Comparison of ENCODE assay signal across 1 cellular context in genomic region chr2:215479536-215480240, GRCh38.
TF ChIP-seq lines count a peak whose summit lies in the region.

No MANE protein-coding gene starts in this region.

TF ChIP-seq in HepG2, 621 proteins besides CTCF, POLR2A, EP300 and RAD21 (continued from another document and continues in another):
- TF ChIP-seq SNAPC4 (CRISPR knock-in tag; IDR thresholded peaks at IDR 0.05), result 0 out of 2 replicates have a peak, but pooled peaks have one; percentile 74
- TF ChIP-seq ESRRA (CRISPR knock-in tag; IDR thresholded peaks at IDR 0.05; ENCODE audit: low read depth), result 0 out of 2 replicates have a peak, but pooled peaks have one; percentile 77
- TF ChIP-seq ARID5B (CRISPR knock-in tag; IDR thresholded peaks at IDR 0.05), result peak; percentile 91
- TF ChIP-seq ETV5 (CRISPR knock-in tag; IDR thresholded peaks at IDR 0.05; ENCODE audit: borderline replicate concordance), result peak; percentile 90; the same call in 1 of the 2 replicates
- TF ChIP-seq TMF1 (CRISPR knock-in tag; IDR thresholded peaks at IDR 0.05; ENCODE audit: low read depth), result no peak
- TF ChIP-seq TARDBP (CRISPR knock-in tag; IDR thresholded peaks at IDR 0.05), result peak; percentile 19; the same call in 1 of the 2 replicates
- TF ChIP-seq MEIS2 (CRISPR knock-in tag; IDR thresholded peaks at IDR 0.05), result peak; percentile 95
- peak; percentile 78 for TF ChIP-seq ZNF878 (CRISPR knock-in tag; IDR thresholded peaks at IDR 0.05)
- 0 out of 2 replicates have a peak, but pooled peaks have one; percentile 44 for TF ChIP-seq ZBTB4 (CRISPR knock-in tag; IDR thresholded peaks at IDR 0.05; ENCODE audit: borderline replicate concordance)
- no peak for TF ChIP-seq ZSCAN25 (CRISPR knock-in tag; IDR thresholded peaks at IDR 0.05)
- no peak for TF ChIP-seq ZHX1 (CRISPR knock-in tag; IDR thresholded peaks at IDR 0.05; ENCODE audit: low read depth)
- peak; percentile 64; the same call in 1 of the 2 replicates for TF ChIP-seq KDM6A (CRISPR knock-in tag; IDR thresholded peaks at IDR 0.05; ENCODE audit: low read depth)
- TF ChIP-seq ISL2 (CRISPR knock-in tag; IDR thresholded peaks at IDR 0.05), result peak; percentile 69; the same call in 1 of the 2 replicates
- TF ChIP-seq SMARCC2 (IDR thresholded peaks at IDR 0.05), result no peak
- TF ChIP-seq ARID4A (CRISPR knock-in tag; IDR thresholded peaks at IDR 0.05; ENCODE audit: borderline replicate concordance), result peak; percentile 53; the same call in 1 of the 2 replicates
- no peak for TF ChIP-seq ZFP82 (CRISPR knock-in tag; IDR thresholded peaks at IDR 0.05; ENCODE audit: borderline replicate concordance)
- peak; percentile 95 for TF ChIP-seq ELF3 (CRISPR knock-in tag; IDR thresholded peaks at IDR 0.05)
- TF ChIP-seq FOXP4 (CRISPR knock-in tag; IDR thresholded peaks at IDR 0.05), result 0 out of 2 replicates have a peak, but pooled peaks have one; percentile 58
- TF ChIP-seq TFDP2 (CRISPR knock-in tag; IDR thresholded peaks at IDR 0.05), result peak; percentile 45; the same call in 1 of the 2 replicates
- peak; percentile 79; the same call in 1 of the 2 replicates for TF ChIP-seq TBX2 (CRISPR knock-in tag; IDR thresholded peaks at IDR 0.05; ENCODE audit: borderline replicate concordance)
- TF ChIP-seq ZNF556 (CRISPR knock-in tag; IDR thresholded peaks at IDR 0.05; ENCODE audit: borderline replicate concordance), result peak; percentile 76; the same call in 1 of the 2 replicates
- TF ChIP-seq ZNF264 (CRISPR knock-in tag; IDR thresholded peaks at IDR 0.05), result 0 out of 2 replicates have a peak, but pooled peaks have one; percentile 16
- peak; percentile 96 for TF ChIP-seq ZNF766 (CRISPR knock-in tag; IDR thresholded peaks at IDR 0.05; ENCODE audit: borderline replicate concordance)
- peak; percentile 81 for TF ChIP-seq ZBTB38 (CRISPR knock-in tag; IDR thresholded peaks at IDR 0.05)
- peak; percentile 91 for TF ChIP-seq HDAC2 (CRISPR knock-in tag; IDR thresholded peaks at IDR 0.05)
- TF ChIP-seq SKIL (CRISPR knock-in tag; IDR thresholded peaks at IDR 0.05; ENCODE audit: borderline replicate concordance), result 0 out of 2 replicates have a peak, but pooled peaks have one; percentile 25
